34 cellular contexts compared by ENCODE assay signal in genomic region chr4:34112573-34112972, GRCh38.
"Had no signal": no experiment of that assay in that cellular context is flagged by ENCODE, and none has a peak within 500 bp of the region (broad histone marks: within the 10 kb centered on the region; RNA-seq: fewer than 3 reads in every experiment).

No MANE protein-coding gene starts in this region.

- H3K36me3 ChIP-seq: adrenal gland, brain microvascular endothelial cell, breast epithelium had no signal

- H3K4me3 ChIP-seq: adrenal gland, body of pancreas, breast epithelium had no signal

- H3K9me3 ChIP-seq: adrenal gland, body of pancreas, breast epithelium had no signal

- H3K27ac ChIP-seq: adrenal gland, body of pancreas, brain microvascular endothelial cell, breast epithelium, VCaP had no signal

- H3K27me3 ChIP-seq: adrenal gland, body of pancreas, brain microvascular endothelial cell, breast epithelium had no signal

- FAIRE-seq: astrocyte, TTC549 had no signal

- H3K4me1 ChIP-seq: adrenal gland, body of pancreas, breast epithelium had no signal

- ATAC-seq: activated CD8-positive, alpha-beta T cell treated with anti-CD3 and anti-CD28 coated beads for 36 hours; activated naive CD4-positive, alpha-beta T cell treated with anti-CD3 and anti-CD28 coated beads, Interleukin-2, amount 50 U/mL, for 72 hours; activated T-cell treated with anti-CD3 and anti-CD28 coated beads, Interleukin-2, amount 50 U/mL, for 4 hours; activated T-cell treated with anti-CD3 and anti-CD28 coated beads, Interleukin-2, amount 50 U/mL, for 72 hours; activated T-helper 17 cell treated with anti-CD3 and anti-CD28 coated beads, Interleukin-2, amount 50 U/mL, for 72 hours; body of pancreas had no signal

- DNase-seq: activated B cell treated with CpG ODN at 0.5 μM for 24 hours; activated CD4-positive, alpha-beta memory T cell treated with anti-CD3 and anti-CD28 coated beads for 36 hours; activated CD4-positive, alpha-beta T cell treated with anti-CD3 and anti-CD28 coated beads for 4 hours; activated CD4-positive, alpha-beta T cell treated with anti-CD3 and anti-CD28 coated beads, Interleukin-2, amount 10 ng/mL, durations not matched to agents 24 days and 14 days; activated CD4-positive, alpha-beta T cell treated with anti-CD3 and anti-CD28 coated beads, Interleukin-2, amount 50 U/mL, for 1 hour; activated CD4-positive, alpha-beta T cell treated with anti-CD3 and anti-CD28 coated beads, Interleukin-2, amount 50 U/mL, for 4 hours; activated CD4-positive, CD25-positive, alpha-beta regulatory T cell treated with anti-CD3 and anti-CD28 coated beads, Interleukin-2, amount 50 U/mL, for 72 hours; activated CD8-positive, alpha-beta memory T cell treated with anti-CD3 and anti-CD28 coated beads, Interleukin-2, amount 50 U/mL, for 4 hours; activated CD8-positive, alpha-beta T cell treated with anti-CD3 and anti-CD28 coated beads for 36 hours; activated effector memory CD4-positive, alpha-beta T cell treated with anti-CD3 and anti-CD28 coated beads, Interleukin-2, amount 50 U/mL, for 16 hours; activated gamma-delta T cell treated with Interleukin-2 at 50 U/mL for 16 hours; activated naive CD4-positive, alpha-beta T cell; activated naive CD4-positive, alpha-beta T cell treated with anti-CD3 and anti-CD28 coated beads for 36 hours; activated naive CD4-positive, alpha-beta T cell treated with anti-CD3 and anti-CD28 coated beads, Interleukin-2, amount 50 U/mL, for 16 hours; activated naive CD8-positive, alpha-beta T cell treated with anti-CD3 and anti-CD28 coated beads for 36 hours; activated T-cell treated with anti-CD3 and anti-CD28 coated beads for 4 hours; activated T-cell treated with anti-CD3 and anti-CD28 coated beads, Interleukin-2, amount 50 U/mL, for 1 hour; activated T-cell treated with anti-CD3 and anti-CD28 coated beads, Interleukin-2, amount 50 U/mL, for 4 hours; activated T-cell treated with anti-CD3 and anti-CD28 coated beads, Interleukin-2, amount 50 U/mL, for 72 hours; adrenal gland; amniotic stem cell; aorta; body of pancreas; brain microvascular endothelial cell; central memory CD4-positive, alpha-beta T cell; T-helper 1 cell; T-helper 2 cell; T-helper 9 cell had no signal
